Comparison of ENCODE assay signal across 19 cellular contexts in genomic region chr16:17803625-17804410, GRCh38.
DNase-seq lines count a peak whose midpoint lies in the region; FAIRE-seq and TF ChIP-seq lines count a peak whose summit lies in the region.
"Had no signal": no experiment of that assay in that cellular context is flagged by ENCODE, and none has a peak within 500 bp of the region (broad histone marks: within the 10 kb centered on the region; RNA-seq: fewer than 3 reads in every experiment).

No MANE protein-coding gene starts in this region.

- H3K9me3 ChIP-seq in mammary epithelial cell (replicated peaks; ENCODE audit: insufficient read depth, low read length): no peaks in the 10 kb centered on the region

- no peaks in the 10 kb centered on the region for H3K4me1 ChIP-seq in mammary epithelial cell (ENCODE audit: insufficient read depth, low read length)

- WGBS in mammary epithelial cell (ENCODE audit: low coverage, missing lambda C conversion rate): 44% methylated on average over 5 of the region's 5 CpGs

- intact Hi-C loops in mammary epithelial cell (cut with micrococcal nuclease): no loop called here

- DNase-seq in BJ (ENCODE audit: low read depth) (peak; percentile 77), HTR-8/SVneo (ENCODE audit: insufficient read length, low spot score) (peak; percentile 1), astrocyte of the cerebellum (ENCODE audit: low read depth) (peak; percentile 40), islet precursor cell (peak; percentile 63), NCI-H345 (lab: John Stamatoyannopoulos, UW) (no peak), mammary epithelial cell (no peak)
- no peak for DNase-seq in stimulated activated CD4-positive, alpha-beta T cell treated with anti-CD3 and anti-CD28 coated beads, Interleukin-4, amount 100 ng/mL, for 4 hours
- DNase-seq in effector CD8-positive, alpha-beta T cell (lab: John Stamatoyannopoulos, UW): no peak
- DNase-seq: activated CD4-positive, alpha-beta T cell treated with anti-CD3 and anti-CD28 coated beads for 36 hours; activated gamma-delta T cell; amniotic stem cell; C1 segment of cervical spinal cord; glutamatergic neuron; naive thymus-derived CD8-positive, alpha-beta T cell; NCI-H187 treated with DMSO at 0.1 percent for 48 hours; NCI-H510A; SIG-M5; stimulated activated CD4-positive, alpha-beta T cell treated with anti-CD3 and anti-CD28 coated beads, Interleukin-4, amount 100 ng/mL, for 24 hours; stimulated activated CD8-positive, alpha-beta memory T cell treated with anti-CD3 and anti-CD28 coated beads, Interleukin-4, amount 100 ng/mL, for 48 hours had no signal

- H2AFZ ChIP-seq in mammary epithelial cell (ENCODE audit: low read depth, low read length): no peak overlapping the region

- H3K79me2 ChIP-seq in mammary epithelial cell (ENCODE audit: insufficient read depth, low read length): no peaks in the 10 kb centered on the region

- no peak overlapping the region for H3K27ac ChIP-seq in mammary epithelial cell (ENCODE audit: insufficient read depth, low read depth, low read length)

- no peaks in the 10 kb centered on the region for H3K27me3 ChIP-seq in BJ (ENCODE audit: control insufficient read depth, insufficient read depth, low read length)
- no peaks in the 10 kb centered on the region for H3K27me3 ChIP-seq in mammary epithelial cell (ENCODE audit: insufficient read depth, low read length)

- BruUV-seq in mammary epithelial cell (replicated peaks; lab: Mats Ljungman, UMichigan): no TSS peak

- H3K4me3 ChIP-seq in BJ (ENCODE audit: low read depth, low read length): no peak overlapping the region
- H3K4me3 ChIP-seq in astrocyte of the cerebellum (ENCODE audit: low read depth, low read length): no peak overlapping the region
- no peak overlapping the region for H3K4me3 ChIP-seq in mammary epithelial cell (replicated peaks in 1 of 3; ENCODE audit: insufficient read depth in 1 of 3, low read depth in 2 of 3, low read length in 3 of 3)

- no peaks in the 10 kb centered on the region for H4K20me1 ChIP-seq in mammary epithelial cell (ENCODE audit: insufficient read depth, low read length)

- POLR2A ChIA-PET in BJ (lab: Charles Lee): no interaction called here

- H3K36me3 ChIP-seq in BJ (ENCODE audit: control insufficient read depth, insufficient read depth, low read length): no peaks in the 10 kb centered on the region
- H3K36me3 ChIP-seq in mammary epithelial cell (ENCODE audit: insufficient read depth, low read length): no peaks in the 10 kb centered on the region

- no peak overlapping the region for H3K9ac ChIP-seq in mammary epithelial cell (ENCODE audit: insufficient read depth, low read length)

- no peak for TF ChIP-seq CTCF in BJ (IDR thresholded peaks at IDR 0.05; ENCODE audit: insufficient read depth, low read depth, low read length)
- TF ChIP-seq CTCF in astrocyte of the cerebellum (IDR thresholded peaks at IDR 0.05; ENCODE audit: low read depth, low read length, missing control alignments): no peak
- no peak for TF ChIP-seq CTCF in mammary epithelial cell (conservative IDR thresholded peaks at IDR 0.05 in 1 of 2, IDR thresholded peaks at IDR 0.05 in 1 of 2; ENCODE audit: extremely low read depth in 1 of 2, insufficient read depth in 1 of 2, low read depth in 1 of 2, low read length in 2 of 2)

- FAIRE-seq in HTR-8/SVneo (lab: Jason Lieb, UNC): no peak

- dilution Hi-C loops in mammary epithelial cell (cut with HindIII; ENCODE audit: low sequenced_read_pairs): no loop called here

- in situ Hi-C loops in astrocyte of the cerebellum (cut with HindIII; ENCODE audit: low sequenced_read_pairs) (no loop called here), mammary epithelial cell (cut with MboI; ENCODE audit: low sequenced_read_pairs in 2 of 2) (no loop called here)

- CTCF ChIA-PET in BJ (lab: Yijun Ruan, JAX): interaction anchor here (1.2 to 2.1 kb wide), 3 partner anchors 10 to 44 kb away, joined by 3 to 5 read pairs (median 3); no protein-coding TSS in a partner anchor
- CTCF ChIA-PET in mammary epithelial cell (lab: Charles Lee; ENCODE audit: low non-redundant PET): no interaction called here

- H3K4me2 ChIP-seq in mammary epithelial cell (ENCODE audit: insufficient read depth, low read depth, low read length): no peak overlapping the region

Comparison
In these comparisons a context has a peak if more than half of its experiments do, and no peak if none do; other contexts are left out.
1. DNase-seq: peak in BJ (single experiment), HTR-8/SVneo (single experiment), astrocyte of the cerebellum (single experiment) and islet precursor cell (single experiment); none in stimulated activated CD4-positive, alpha-beta T cell treated with anti-CD3 and anti-CD28 coated beads, Interleukin-4, amount 100 ng/mL, for 4 hours (0 of 2), NCI-H345 (single experiment), effector CD8-positive, alpha-beta T cell (single experiment) and mammary epithelial cell (single experiment).